Comparison of ENCODE assay signal across 17 cellular contexts in the genomic region with DNA sequence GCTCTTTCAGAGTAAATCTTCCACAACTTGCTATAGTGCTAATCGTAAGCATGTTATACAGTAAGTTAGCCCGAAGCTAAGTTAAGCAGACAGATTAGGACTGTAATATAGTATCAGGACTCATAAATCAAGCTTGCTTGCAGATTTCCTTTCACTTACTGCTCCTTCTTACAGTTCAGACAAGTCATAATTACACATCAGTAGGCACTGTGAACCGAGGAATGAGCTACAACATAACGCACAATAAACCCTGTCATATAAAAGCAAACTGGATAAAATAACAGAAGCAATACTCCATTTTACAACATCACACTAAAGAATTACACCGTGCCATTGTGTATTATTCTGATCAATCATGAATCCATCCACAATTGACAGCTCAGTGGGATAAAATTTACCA.
"Had no signal": no experiment of that assay in that cellular context is flagged by ENCODE, and none has a peak within 500 bp of the region (broad histone marks: within the 10 kb centered on the region; RNA-seq: fewer than 3 reads in every experiment).

No MANE protein-coding gene starts in this region.

- H3K9me3 ChIP-seq: pancreas, right lobe of liver, thoracic aorta, upper lobe of left lung had no signal

- H3K36me3 ChIP-seq: pancreas, right lobe of liver, thoracic aorta, upper lobe of left lung had no signal

- H3K27me3 ChIP-seq: pancreas, right lobe of liver, upper lobe of left lung had no signal

- H3K4me3 ChIP-seq: pancreas, right lobe of liver, thoracic aorta, upper lobe of left lung had no signal

- DNase-seq: activated CD4-positive, alpha-beta T cell treated with anti-CD3 and anti-CD28 coated beads, Interleukin-2, amount 10 ng/mL, durations not matched to agents 7 days and 5 days; activated CD8-positive, alpha-beta memory T cell treated with anti-CD3 and anti-CD28 coated beads for 24 hours; activated CD8-positive, alpha-beta memory T cell treated with anti-CD3 and anti-CD28 coated beads, Interleukin-2, amount 50 U/mL, for 48 hours; activated effector memory CD4-positive, alpha-beta T cell treated with anti-CD3 and anti-CD28 coated beads, Interleukin-2, amount 50 U/mL, for 16 hours; activated T-cell treated with anti-CD3 and anti-CD28 coated beads, Interleukin-2, amount 50 U/mL, for 48 hours; cerebellar nuclear complex; cortex of kidney; immature natural killer cell; mesendoderm; naive thymus-derived CD4-positive, alpha-beta T cell; pancreas; right lobe of liver; stimulated activated CD4-positive, alpha-beta T cell treated with anti-CD3 and anti-CD28 coated beads, Interleukin-4, amount 100 ng/mL, for 24 hours; T-helper 9 cell; upper lobe of left lung had no signal

- ATAC-seq: naive thymus-derived CD4-positive, alpha-beta T cell; pancreas; right lobe of liver; stimulated activated effector memory CD8-positive, alpha-beta T cell treated with anti-CD3 and anti-CD28 coated beads, Interleukin-12 subunit alpha, Interleukin-12 subunit beta, amount 100 ng/mL, for 72 hours had no signal

- H3K27ac ChIP-seq: pancreas, right lobe of liver, thoracic aorta, upper lobe of left lung had no signal

- H3K4me1 ChIP-seq: pancreas, right lobe of liver, upper lobe of left lung had no signal
